ENCODE assay signal across 8 cellular contexts in the genomic region with DNA sequence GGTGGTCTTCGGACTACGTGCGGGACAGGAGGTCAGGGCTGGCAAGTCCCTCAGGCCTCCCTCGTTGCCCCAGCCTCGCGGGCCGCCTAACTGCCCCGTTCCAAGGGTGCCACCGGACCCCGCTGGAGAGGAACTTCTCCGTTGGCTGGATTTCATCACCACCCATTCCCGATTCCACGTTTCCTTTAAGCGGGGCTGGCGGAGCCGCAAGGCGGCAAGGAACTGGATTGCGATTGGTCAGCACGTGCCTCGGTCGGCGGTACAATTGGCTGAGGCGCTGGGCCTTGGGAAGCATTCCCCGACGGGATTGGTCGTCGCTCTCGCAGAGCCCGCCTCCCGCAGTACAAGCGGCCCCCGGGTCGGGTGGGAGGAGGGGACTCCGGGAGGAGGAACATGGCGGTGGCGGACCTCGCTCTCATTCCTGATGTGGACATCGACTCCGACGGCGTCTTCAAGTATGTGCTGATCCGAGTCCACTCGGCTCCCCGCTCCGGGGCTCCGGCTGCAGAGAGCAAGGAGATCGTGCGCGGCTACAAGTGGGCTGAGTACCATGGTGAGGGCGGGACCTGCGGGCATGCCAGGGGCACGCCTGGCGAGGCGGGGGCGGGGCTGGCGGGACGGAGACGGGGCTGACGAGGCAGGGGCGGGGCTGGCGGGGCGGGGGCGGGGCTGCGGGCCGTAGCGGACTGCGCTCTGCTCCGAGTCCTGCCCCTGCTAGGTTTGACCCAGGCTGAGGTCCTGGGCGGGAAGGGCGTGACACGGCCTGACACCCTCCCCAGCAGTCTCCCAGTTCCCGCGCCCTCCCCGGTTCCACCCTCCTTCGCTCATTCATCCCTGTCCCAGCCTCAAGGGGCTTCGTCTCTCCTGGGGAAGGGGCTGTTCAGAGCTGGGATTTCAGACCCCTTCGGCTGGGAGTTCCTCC. TPM values are rescaled to one million over a fixed set of nuclear protein-coding genes. Genes with fewer than 3 reads are reported as not detected.
A peak's percentile ranks its signal among the peaks of the same experiment; 100 is the strongest.
DNase-seq lines count a peak whose midpoint lies in the region; ATAC-seq, FAIRE-seq and TF ChIP-seq lines count a peak whose summit lies in the region.

PHPT1 (plus strand) TSS at position 372 of the 922 bp plus-strand sequence; CDS start at position 394, 22 bp downstream.

- H3K9me3 ChIP-seq in OCI-LY3 (ENCODE audit: insufficient read depth, low read length) (no peaks in the 10 kb centered on the region), mesodermal cell (ENCODE audit: control insufficient read depth, low read length) (peaks cover 6% of the 10 kb centered on the region)

- H3K79me2 ChIP-seq in OCI-LY3 (ENCODE audit: low read length), result no peaks in the 10 kb centered on the region

- peak; percentile 97 for DNase-seq in D341Med (ENCODE audit: low spot score)
- peak; percentile 100 for DNase-seq in HuH-7 (ENCODE audit: low spot score)
- DNase-seq in activated CD8-positive, alpha-beta memory T cell treated with anti-CD3 and anti-CD28 coated beads, Interleukin-2, amount 50 U/mL, for 48 hours, result peak; percentile 96
- peak; percentile 92 to 94 for DNase-seq in stimulated activated CD8-positive, alpha-beta memory T cell treated with anti-CD3 and anti-CD28 coated beads, Interleukin-15, amount 100 ng/mL, for 4 hours (ENCODE audit: low read depth in 2 of 2)

- H3K9ac ChIP-seq in OCI-LY3 (ENCODE audit: low read length), result peak within 1 kb of the TSS; percentile 89

- peak within 1 kb of the TSS; percentile 73 for H3K27ac ChIP-seq in OCI-LY3 (ENCODE audit: low read length)
- H3K27ac ChIP-seq in mesodermal cell (ENCODE audit: low read depth, low read length, severe bottlenecking), result peak within 1 kb of the TSS; percentile 86

- ATAC-seq in GM21515 (IDR thresholded peaks at IDR 0.05; ENCODE audit: unreplicated experiment), result peak; percentile 73

- FAIRE-seq in endometrium (lab: Jason Lieb, UNC), result peak; percentile 98

- H4K20me1 ChIP-seq in OCI-LY3 (ENCODE audit: insufficient read depth, low read length), result peaks cover 10% of the 10 kb centered on the region

- no peak for TF ChIP-seq CTCF in OCI-LY3 (IDR thresholded peaks at IDR 0.05; ENCODE audit: low read depth, low read length)

- peak within 1 kb of the TSS; percentile 95 for H3K4me2 ChIP-seq in OCI-LY3 (ENCODE audit: low read length)

- no peaks in the 10 kb centered on the region for H3K27me3 ChIP-seq in OCI-LY3 (ENCODE audit: low read depth, low read length)

- peak within 1 kb of the TSS; percentile 75; the same call in 1 of the 2 replicates for H2AFZ ChIP-seq in OCI-LY3 (ENCODE audit: low read depth, low read length)

- H3K36me3 ChIP-seq in OCI-LY3 (replicated peaks; ENCODE audit: low read depth, low read length) (no peaks in the 10 kb centered on the region), mesodermal cell (ENCODE audit: control insufficient read depth, insufficient read depth, low read length) (peaks cover 32% of the 10 kb centered on the region)

- H3K4me1 ChIP-seq in OCI-LY3 (ENCODE audit: low read length), result peaks cover 11% of the 10 kb centered on the region; the same call in 1 of the 2 replicates
- H3K4me1 ChIP-seq in mesodermal cell (ENCODE audit: control insufficient read depth, insufficient read depth, low read length, poor library complexity, severe bottlenecking), result peaks cover 8% of the 10 kb centered on the region

- H3K4me3 ChIP-seq in OCI-LY3 (ENCODE audit: low read length) (peak within 1 kb of the TSS; percentile 82), mesodermal cell (ENCODE audit: extremely low read depth, insufficient read depth, low read length, poor library complexity, severe bottlenecking) (peak within 1 kb of the TSS; percentile 81)

- WGBS in mesodermal cell (ENCODE audit: insufficient coverage in 2 of 2), 2 experiments, result 1% methylated on average over 56 to 59 of the region's 77 CpGs

RNA-seq across cellular contexts. Expression of gene PHPT1, which starts in this region (rescaled TPM):
- 189 TPM for polyA plus RNA-seq in mesodermal cell (2013, experiment 1 of 2)
- polyA plus RNA-seq in mesodermal cell (2013, experiment 2 of 2), result 175 TPM

Comparison
In these comparisons a context has a peak if more than half of its experiments do, and no peak if none do; other contexts are left out.
1. Peak in every context shown above with its lines: DNase-seq, ATAC-seq, H3K4me3 ChIP-seq and H3K27ac ChIP-seq.